ENCODE assay signal across 10 cellular contexts in genomic region chr12:77943466-77943865, GRCh38.
DNase-seq lines count a peak whose midpoint lies in the region; ATAC-seq and TF ChIP-seq lines count a peak whose summit lies in the region.
"Had no signal": no experiment of that assay in that cellular context is flagged by ENCODE, and none has a peak within 500 bp of the region (broad histone marks: within the 10 kb centered on the region; RNA-seq: fewer than 3 reads in every experiment).

No MANE protein-coding gene starts in this region.

- H4K20me1 ChIP-seq in PC-3 (ENCODE audit: low read length) (no peaks in the 10 kb centered on the region), fibroblast of lung (ENCODE audit: control insufficient read depth, extremely low read depth, insufficient read depth, low read length) (no peaks in the 10 kb centered on the region)

- peaks cover 11% of the 10 kb centered on the region for H3F3A ChIP-seq in PC-3 (ENCODE audit: low read length, unreplicated experiment)

- H3K9me3 ChIP-seq in PC-3 (ENCODE audit: low read length) (no peaks in the 10 kb centered on the region), fibroblast of lung (ENCODE audit: control insufficient read depth, insufficient read depth, low read depth, low read length) (no peaks in the 10 kb centered on the region)
- H3K9me3 ChIP-seq: transverse colon had no signal

- no peaks in the 10 kb centered on the region for H3K9me3 Mint-ChIP-seq in activated naive CD8-positive, alpha-beta T cell treated with anti-CD3 and anti-CD28 coated beads for 36 hours
- no peaks in the 10 kb centered on the region for H3K9me3 Mint-ChIP-seq in activated T-helper 1 cell treated with anti-CD3 and anti-CD28 coated beads, Interleukin-12 subunit alpha, Interleukin-12 subunit beta, Interleukin-2, Interleukin-4 antibody, amounts not matched to agents 30 ng/mL and 10 ng/mL and 1 ng/mL, durations not matched to agents 14 hours and 24 hours and 36 hours

- no peaks in the 10 kb centered on the region for H3K4me1 Mint-ChIP-seq in activated naive CD8-positive, alpha-beta T cell treated with anti-CD3 and anti-CD28 coated beads for 36 hours
- H3K4me1 Mint-ChIP-seq in activated T-helper 1 cell treated with anti-CD3 and anti-CD28 coated beads, Interleukin-12 subunit alpha, Interleukin-12 subunit beta, Interleukin-2, Interleukin-4 antibody, amounts not matched to agents 30 ng/mL and 10 ng/mL and 1 ng/mL, durations not matched to agents 14 hours and 24 hours and 36 hours (ENCODE audit: low read depth), result no peaks in the 10 kb centered on the region

- H3K36me3 ChIP-seq in PC-3 (ENCODE audit: low read depth, low read length) (no peaks in the 10 kb centered on the region), fibroblast of lung (ENCODE audit: control insufficient read depth, insufficient read depth, low read length) (no peaks in the 10 kb centered on the region)
- H3K36me3 ChIP-seq: transverse colon had no signal

- no peaks in the 10 kb centered on the region for H3K36me3 Mint-ChIP-seq in activated naive CD8-positive, alpha-beta T cell treated with anti-CD3 and anti-CD28 coated beads for 36 hours
- no peaks in the 10 kb centered on the region for H3K36me3 Mint-ChIP-seq in activated T-helper 1 cell treated with anti-CD3 and anti-CD28 coated beads, Interleukin-12 subunit alpha, Interleukin-12 subunit beta, Interleukin-2, Interleukin-4 antibody, amounts not matched to agents 30 ng/mL and 10 ng/mL and 1 ng/mL, durations not matched to agents 14 hours and 24 hours and 36 hours (ENCODE audit: low read depth)

- no TSS peak for BruUV-seq in PC-3 (replicated peaks; lab: Mats Ljungman, UMichigan)

- H3K27me3 Mint-ChIP-seq in activated naive CD8-positive, alpha-beta T cell treated with anti-CD3 and anti-CD28 coated beads for 36 hours, result no peaks in the 10 kb centered on the region
- H3K27me3 Mint-ChIP-seq in activated T-helper 1 cell treated with anti-CD3 and anti-CD28 coated beads, Interleukin-12 subunit alpha, Interleukin-12 subunit beta, Interleukin-2, Interleukin-4 antibody, amounts not matched to agents 30 ng/mL and 10 ng/mL and 1 ng/mL, durations not matched to agents 14 hours and 24 hours and 36 hours (ENCODE audit: insufficient read depth), result no peaks in the 10 kb centered on the region

- intact Hi-C loops in PC-3 (cut with micrococcal nuclease), result loop anchor here (5.0 to 10.0 kb wide), 4 partner anchors 54 to 889 kb away; no protein-coding TSS in a partner anchor
- intact Hi-C loops in activated T-helper 1 cell treated with anti-CD3 and anti-CD28 coated beads, Interleukin-12 subunit alpha, Interleukin-12 subunit beta, Interleukin-2, Interleukin-4 antibody, amounts not matched to agents 30 ng/mL and 10 ng/mL and 1 ng/mL, durations not matched to agents 14 hours and 24 hours and 36 hours (cut with micrococcal nuclease), result no loop called here

- H3K27ac ChIP-seq in PC-3 (ENCODE audit: low read length), result peak overlapping the region; percentile 63
- H3K27ac ChIP-seq in fibroblast of lung (ENCODE audit: insufficient read depth, low read length), result peak overlapping the region; percentile 26
- H3K27ac ChIP-seq: transverse colon had no signal

- H3K4me1 ChIP-seq in PC-3 (ENCODE audit: insufficient read depth, low read length) (peaks cover 66% of the 10 kb centered on the region), fibroblast of lung (ENCODE audit: control insufficient read depth, extremely low read depth, insufficient read depth, low read length) (peaks cover 8% of the 10 kb centered on the region)

- H2AFZ ChIP-seq in PC-3 (ENCODE audit: low read length) (no peak overlapping the region), fibroblast of lung (ENCODE audit: low read length) (no peak overlapping the region)

- H3K4me2 ChIP-seq in PC-3 (ENCODE audit: low read length) (peak overlapping the region; percentile 43), fibroblast of lung (ENCODE audit: extremely low read depth, insufficient read depth, low read length) (peak overlapping the region; percentile 74)

- no peaks in the 10 kb centered on the region for H3K9me2 ChIP-seq in PC-3 (replicated peaks; ENCODE audit: low read length)

- CTCF ChIA-PET in PC-3 (lab: Charles Lee), result no interaction called here

- TF ChIP-seq CTCF in HFF-Myc (IDR thresholded peaks at IDR 0.05; ENCODE audit: low read depth, low read length, missing control alignments), result no peak
- no peak for TF ChIP-seq CTCF in PC-3 (conservative IDR thresholded peaks at IDR 0.05; ENCODE audit: low read depth, low read length)
- no peak for TF ChIP-seq CTCF in fibroblast of lung (conservative IDR thresholded peaks at IDR 0.05 in 1 of 2, IDR thresholded peaks at IDR 0.05 in 1 of 2; ENCODE audit: low read depth in 1 of 2, low read length in 2 of 2)

- ATAC-seq in PC-3 (peak; percentile 27; the same call in 1 of the 2 replicates), GM21447 (IDR thresholded peaks at IDR 0.05; ENCODE audit: unreplicated experiment) (no peak)

- H3K9ac ChIP-seq in PC-3 (ENCODE audit: low read length) (no peak overlapping the region), fibroblast of lung (ENCODE audit: insufficient read depth, low read length) (no peak overlapping the region)

- H3K4me3 Mint-ChIP-seq in activated naive CD8-positive, alpha-beta T cell treated with anti-CD3 and anti-CD28 coated beads for 36 hours, result no peak overlapping the region
- no peak overlapping the region for H3K4me3 Mint-ChIP-seq in activated T-helper 1 cell treated with anti-CD3 and anti-CD28 coated beads, Interleukin-12 subunit alpha, Interleukin-12 subunit beta, Interleukin-2, Interleukin-4 antibody, amounts not matched to agents 30 ng/mL and 10 ng/mL and 1 ng/mL, durations not matched to agents 14 hours and 24 hours and 36 hours

- peaks cover 4% of the 10 kb centered on the region; the same call in 1 of the 2 replicates for H3K79me2 ChIP-seq in PC-3 (ENCODE audit: low read length)
- peaks cover 52% of the 10 kb centered on the region for H3K79me2 ChIP-seq in fibroblast of lung (ENCODE audit: control insufficient read depth, insufficient read depth, low read length)

- H3K4me3 ChIP-seq in HFF-Myc (replicated peaks; ENCODE audit: low read depth, low read length) (peak overlapping the region; percentile 52; the same call in 1 of the 2 replicates), PC-3 (ENCODE audit: low read length) (peak overlapping the region; percentile 22; the same call in 1 of the 2 replicates), fibroblast of lung (replicated peaks in 1 of 4; ENCODE audit: control extremely low read depth in 1 of 4, insufficient read depth in 1 of 4, low read depth in 3 of 4, low read length in 4 of 4) (peak overlapping the region in 3 of 4 experiments; percentile 38 to 48 (median 42))
- H3K4me3 ChIP-seq: transverse colon had no signal

- POLR2A ChIA-PET in PC-3 (lab: Charles Lee; ENCODE audit: unreplicated experiment), result no interaction called here

- no peak overlapping the region for H3K27ac Mint-ChIP-seq in activated naive CD8-positive, alpha-beta T cell treated with anti-CD3 and anti-CD28 coated beads for 36 hours
- no peak overlapping the region for H3K27ac Mint-ChIP-seq in activated T-helper 1 cell treated with anti-CD3 and anti-CD28 coated beads, Interleukin-12 subunit alpha, Interleukin-12 subunit beta, Interleukin-2, Interleukin-4 antibody, amounts not matched to agents 30 ng/mL and 10 ng/mL and 1 ng/mL, durations not matched to agents 14 hours and 24 hours and 36 hours

- DNase-seq in HFF-Myc (ENCODE audit: extremely low read depth, low read depth) (no peak), PC-3 (peak; percentile 84), fibroblast of lung (ENCODE audit: low read depth in 2 of 2) (peak; percentile 86), renal cortical epithelial cell (ENCODE audit: low read depth) (peak; percentile 83), NCI-H1694 treated with DMSO at 0.1 percent for 48 hours (lab: John Stamatoyannopoulos, UW) (no peak)
- DNase-seq in activated naive CD8-positive, alpha-beta T cell treated with anti-CD3 and anti-CD28 coated beads for 36 hours, result no peak
- DNase-seq in activated T-helper 1 cell treated with anti-CD3 and anti-CD28 coated beads, Interleukin-12 subunit alpha, Interleukin-12 subunit beta, Interleukin-2, Interleukin-4 antibody, amounts not matched to agents 30 ng/mL and 10 ng/mL and 1 ng/mL, durations not matched to agents 14 hours and 24 hours and 36 hours (ENCODE audit: low spot score), result no peak
- DNase-seq: T-helper 2 cell, transverse colon had no signal

- no peaks in the 10 kb centered on the region for H3K27me3 ChIP-seq in PC-3 (ENCODE audit: low read length)
- no peaks in the 10 kb centered on the region for H3K27me3 ChIP-seq in fibroblast of lung (ENCODE audit: control insufficient read depth, insufficient read depth, low read length)
- H3K27me3 ChIP-seq: transverse colon had no signal

Comparison
In these comparisons a context has a peak if more than half of its experiments do, and no peak if none do; other contexts are left out.
1. DNase-seq: peak in PC-3 (single experiment), fibroblast of lung (2 of 2) and renal cortical epithelial cell (single experiment); none in HFF-Myc (single experiment), activated naive CD8-positive, alpha-beta T cell treated with anti-CD3 and anti-CD28 coated beads for 36 hours (single experiment), activated T-helper 1 cell treated with anti-CD3 and anti-CD28 coated beads, Interleukin-12 subunit alpha, Interleukin-12 subunit beta, Interleukin-2, Interleukin-4 antibody, amounts not matched to agents 30 ng/mL and 10 ng/mL and 1 ng/mL, durations not matched to agents 14 hours and 24 hours and 36 hours (single experiment) and NCI-H1694 treated with DMSO at 0.1 percent for 48 hours (single experiment).
2. Peak in every context shown above with its lines, with median percentiles within 50 percentile points of each other: H3K4me3 ChIP-seq.